ENCODE assay signal across 10 cellular contexts in genomic region chr7:17690030-17690429, GRCh38.
DNase-seq lines count a peak whose midpoint lies in the region; ATAC-seq, FAIRE-seq and TF ChIP-seq lines count a peak whose summit lies in the region.
"Had no signal": no experiment of that assay in that cellular context is flagged by ENCODE, and none has a peak within 500 bp of the region (broad histone marks: within the 10 kb centered on the region; RNA-seq: fewer than 3 reads in every experiment).

No MANE protein-coding gene starts in this region.

- WGBS in right lobe of liver (ENCODE audit: insufficient coverage, low coverage, low lambda C conversion rate, missing lambda C conversion rate): 38% methylated on average over 4 of the region's 4 CpGs

- no peaks in the 10 kb centered on the region for H3K4me1 Mint-ChIP-seq in CD8-positive, alpha-beta T cell (ENCODE audit: low read depth)

- no peak for TF ChIP-seq CTCF in right lobe of liver (IDR thresholded peaks at IDR 0.05)
- TF ChIP-seq CTCF in CD8-positive, alpha-beta T cell (IDR thresholded peaks at IDR 0.05): no peak

- no peaks in the 10 kb centered on the region for H3K4me1 ChIP-seq in right lobe of liver
- H3K4me1 ChIP-seq in CD8-positive, alpha-beta T cell (ENCODE audit: insufficient read depth, low read length): no peaks in the 10 kb centered on the region
- H3K4me1 ChIP-seq: lower lobe of right lung had no signal

- no peaks in the 10 kb centered on the region for H3K27me3 ChIP-seq in right lobe of liver
- no peaks in the 10 kb centered on the region for H3K27me3 ChIP-seq in CD8-positive, alpha-beta T cell (ENCODE audit: insufficient read depth, low read length)

- peak; percentile 96 for ATAC-seq in HG02885 (IDR thresholded peaks at IDR 0.05; ENCODE audit: poor library complexity, unreplicated experiment)
- peak; percentile 23 to 58 (median 42) for ATAC-seq in right lobe of liver
- no peak for ATAC-seq in CD8-positive, alpha-beta T cell
- ATAC-seq: HCT116 had no signal

- POLR2A ChIA-PET in CD8-positive, alpha-beta T cell (lab: Charles Lee): no interaction called here

- CTCF ChIA-PET in CD8-positive, alpha-beta T cell (lab: Charles Lee): interaction anchor here (1.5 kb wide), 1 partner anchor 9 kb away, joined by 10 read pairs; no protein-coding TSS in a partner anchor

- TF ChIP-seq POLR2A in GM12892 (IDR thresholded peaks at IDR 0.05; ENCODE audit: low read depth, low read length): no peak
- no peak for TF ChIP-seq POLR2A in right lobe of liver (IDR thresholded peaks at IDR 0.05)

- H3K27me3 Mint-ChIP-seq in CD8-positive, alpha-beta T cell (ENCODE audit: low read depth): no peaks in the 10 kb centered on the region

- H3K4me3 Mint-ChIP-seq in CD8-positive, alpha-beta T cell: no peak overlapping the region

- H3K36me3 Mint-ChIP-seq in CD8-positive, alpha-beta T cell: no peaks in the 10 kb centered on the region

- H3K27ac ChIP-seq in right lobe of liver: no peak overlapping the region
- no peak overlapping the region for H3K27ac ChIP-seq in CD8-positive, alpha-beta T cell (ENCODE audit: low read depth, low read length)
- H3K27ac ChIP-seq: lower lobe of right lung had no signal

- H3K36me3 ChIP-seq in right lobe of liver: no peaks in the 10 kb centered on the region
- no peaks in the 10 kb centered on the region for H3K36me3 ChIP-seq in CD8-positive, alpha-beta T cell (ENCODE audit: insufficient read depth, low read length)
- H3K36me3 ChIP-seq: lower lobe of right lung had no signal

- peak; percentile 50 for FAIRE-seq in GM12892 (lab: Jason Lieb, UNC)

- no peak overlapping the region for H3K4me3 ChIP-seq in right lobe of liver
- no peak overlapping the region for H3K4me3 ChIP-seq in CD8-positive, alpha-beta T cell (ENCODE audit: low read depth, low read length)
- H3K4me3 ChIP-seq: lower lobe of right lung had no signal

- no peaks in the 10 kb centered on the region for H3K9me3 Mint-ChIP-seq in CD8-positive, alpha-beta T cell

- no peaks in the 10 kb centered on the region for H3K9me3 ChIP-seq in right lobe of liver
- no peaks in the 10 kb centered on the region for H3K9me3 ChIP-seq in CD8-positive, alpha-beta T cell (ENCODE audit: low read length)
- H3K9me3 ChIP-seq: lower lobe of right lung had no signal

- DNase-seq in GM12892 (ENCODE audit: insufficient read length) (no peak), SIG-M5 treated with dmso at 0.1 percent for 504 hours (lab: John Stamatoyannopoulos, UW; ENCODE audit: unreplicated experiment) (peak; percentile 93), right lobe of liver (no peak), NCI-H2029 (lab: John Stamatoyannopoulos, UW) (no peak), NCI-H2081 treated with DMSO at 0.1 percent for 48 hours (lab: John Stamatoyannopoulos, UW) (no peak), NCI-H2107 treated with DMSO at 0.1 percent for 48 hours (lab: John Stamatoyannopoulos, UW; ENCODE audit: unreplicated experiment) (no peak)
- no peak for DNase-seq in CD8-positive, alpha-beta T cell
- DNase-seq: lower lobe of right lung had no signal

- H3K27ac Mint-ChIP-seq in CD8-positive, alpha-beta T cell: no peak overlapping the region

- intact Hi-C loops in right lobe of liver (cut with DNase I): no loop called here
- intact Hi-C loops in CD8-positive, alpha-beta T cell (cut with DNase I, micrococcal nuclease): no loop called here
